In the genomic region with DNA sequence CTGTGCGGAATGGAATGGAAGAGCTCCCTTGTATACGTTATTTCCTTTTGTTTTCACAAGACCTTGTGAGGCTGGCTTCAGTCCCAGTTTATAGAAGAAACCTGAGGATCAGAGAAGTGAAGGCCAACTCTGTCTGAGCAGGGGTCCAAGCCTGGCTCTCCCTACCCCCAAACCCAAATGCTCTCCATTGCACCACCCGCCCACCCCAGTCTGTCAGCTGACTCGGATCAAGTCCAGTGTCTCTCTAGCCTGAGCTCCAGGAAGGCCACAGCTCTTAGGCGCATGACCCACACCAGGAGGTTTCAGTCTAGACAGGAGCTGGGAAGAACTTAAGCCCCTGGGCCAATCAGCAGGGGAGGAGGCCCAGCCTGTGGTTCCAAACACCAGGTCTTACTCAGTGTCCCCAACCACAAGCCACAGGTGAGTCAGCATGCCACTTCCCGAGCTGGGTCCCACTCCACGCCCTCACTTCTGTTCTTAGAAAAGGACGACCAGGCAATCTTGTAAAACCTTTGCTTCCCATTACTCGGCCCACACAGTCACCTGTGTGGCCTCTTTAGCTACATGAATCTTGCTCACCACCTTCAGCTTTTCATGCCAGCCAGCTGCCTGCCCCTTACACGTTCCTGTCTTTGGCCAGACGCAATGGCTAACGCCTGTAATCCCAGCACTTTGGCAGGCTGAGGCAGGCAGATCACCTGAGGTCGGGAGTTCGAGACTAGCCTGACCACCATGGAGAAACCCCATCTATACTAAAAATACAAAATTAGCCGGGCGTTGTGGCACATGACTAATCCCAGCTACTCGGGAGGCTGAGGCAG, we compare ENCODE assay signal across 9 cellular contexts. TPM values are rescaled to one million over a fixed set of nuclear protein-coding genes. Genes with fewer than 3 reads are reported as not detected.
DNase-seq lines count a peak whose midpoint lies in the region; TF ChIP-seq lines count a peak whose summit lies in the region.
"Had no signal": no experiment of that assay in that cellular context is flagged by ENCODE, and none has a peak within 500 bp of the region (broad histone marks: within the 10 kb centered on the region; RNA-seq: fewer than 3 reads in every experiment).

No MANE protein-coding gene starts in this region.

- no peak overlapping the region for H3K9ac ChIP-seq in OCI-LY1 (ENCODE audit: low read length)

- no peaks in the 10 kb centered on the region for H3F3A ChIP-seq in OCI-LY1 (ENCODE audit: insufficient read depth, low read length)

- TF ChIP-seq CTCF in HFFc6 (IDR thresholded peaks at IDR 0.05) (no peak), OCI-LY1 (IDR thresholded peaks at IDR 0.05; ENCODE audit: low read length) (no peak)

- H3K4me2 ChIP-seq in OCI-LY1 (ENCODE audit: low read length): no peak overlapping the region

- peaks cover 52% of the 10 kb centered on the region for H3K4me1 Mint-ChIP-seq in HFFc6 (ENCODE audit: low read depth)

- no peaks in the 10 kb centered on the region for H3K9me2 ChIP-seq in OCI-LY1 (ENCODE audit: low read depth, low read length)

- H3K9me3 ChIP-seq in OCI-LY1 (ENCODE audit: low read length): no peaks in the 10 kb centered on the region

- peaks cover 17% of the 10 kb centered on the region for H3K36me3 Mint-ChIP-seq in HFFc6 (ENCODE audit: low read depth)

- no peak overlapping the region for H3K4me3 ChIP-seq in OCI-LY1 (ENCODE audit: low read depth, low read length, poor library complexity, severe bottlenecking)

- peak overlapping the region; percentile 45 for H3K27ac Mint-ChIP-seq in HFFc6

- H3K27me3 ChIP-seq in OCI-LY1 (ENCODE audit: insufficient read depth, low read length): no peaks in the 10 kb centered on the region

- H3K27me3 Mint-ChIP-seq in HFFc6 (ENCODE audit: insufficient read depth): no peaks in the 10 kb centered on the region; the same call in 1 of the 2 replicates

- no peaks in the 10 kb centered on the region for H3K79me2 ChIP-seq in OCI-LY1 (ENCODE audit: insufficient read depth, low read length)

- H3K27ac ChIP-seq in OCI-LY1 (ENCODE audit: low read depth, low read length, poor library complexity, severe bottlenecking): peak overlapping the region; percentile 81

- peaks cover 82% of the 10 kb centered on the region for H3K4me1 ChIP-seq in OCI-LY1 (ENCODE audit: insufficient read depth, low read length, severe bottlenecking)

- DNase-seq in EH (ENCODE audit: low read depth) (peak; percentile 72), HFFc6 (peak; percentile 70), glomerular visceral epithelial cell (ENCODE audit: extremely low spot score) (peak; percentile 98), iPS-NIHi11 (ENCODE audit: low spot score) (no peak), NCI-H748 (lab: John Stamatoyannopoulos, UW; ENCODE audit: unreplicated experiment) (no peak)
- DNase-seq in activated T-cell treated with anti-CD3 and anti-CD28 coated beads, Interleukin-2, amount 50 U/mL, for 48 hours: peak; percentile 97 to 98
- DNase-seq in stimulated activated CD4-positive, alpha-beta T cell treated with anti-CD3 and anti-CD28 coated beads, Interleukin-2, amount 100 ng/mL, for 4 hours (ENCODE audit: low read depth): peak; percentile 93

- no peak overlapping the region for H2AFZ ChIP-seq in OCI-LY1 (ENCODE audit: low read length)

- peak overlapping the region; percentile 32; the same call in 1 of the 2 replicates for H3K4me3 Mint-ChIP-seq in HFFc6

- H4K20me1 ChIP-seq in OCI-LY1 (ENCODE audit: insufficient read depth, low read length): no peaks in the 10 kb centered on the region

- H3K9me3 Mint-ChIP-seq in HFFc6: no peaks in the 10 kb centered on the region

- no peaks in the 10 kb centered on the region for H3K36me3 ChIP-seq in OCI-LY1 (ENCODE audit: insufficient read depth, low read length)

RNA-seq across cellular contexts. Expression of a gene that starts 27.8 kb away (rescaled TPM):
- 10 to 100 TPM; 29.1 to 43.8 (median 32.6) TPM for total RNA-seq in HFFc6 (2021; fragmentation: NEBNext Ultra II Directional; extraction: Animal tissue kit (Norgen Biotek cat#: 25700))

RNA-seq across cellular contexts. Expression of a gene that starts 30.2 kb away (rescaled TPM):
- total RNA-seq in HFFc6 (2021; fragmentation: NEBNext Ultra II Directional; extraction: Animal tissue kit (Norgen Biotek cat#: 25700)): 10 to 100 TPM; 44.7 to 61.4 (median 56.8) TPM

RNA-seq across cellular contexts. Expression of a gene that starts 44.1 kb away (rescaled TPM):
- 1 to 10 TPM; 4.2 to 5.5 (median 4.9) TPM for total RNA-seq in HFFc6 (2021; fragmentation: NEBNext Ultra II Directional; extraction: Animal tissue kit (Norgen Biotek cat#: 25700))

RNA-seq across cellular contexts. Expression of a gene that starts 57.1 kb away (rescaled TPM):
- not detected for total RNA-seq in HFFc6 (2021; fragmentation: NEBNext Ultra II Directional; extraction: Animal tissue kit (Norgen Biotek cat#: 25700))
- total RNA-seq: subcutaneous adipose tissue had no signal

Comparison
In these comparisons a context has a peak if more than half of its experiments do, and no peak if none do; other contexts are left out.
1. DNase-seq: peak in EH (single experiment), HFFc6 (single experiment), activated T-cell treated with anti-CD3 and anti-CD28 coated beads, Interleukin-2, amount 50 U/mL, for 48 hours (2 of 2), glomerular visceral epithelial cell (single experiment) and stimulated activated CD4-positive, alpha-beta T cell treated with anti-CD3 and anti-CD28 coated beads, Interleukin-2, amount 100 ng/mL, for 4 hours (single experiment); none in iPS-NIHi11 (single experiment) and NCI-H748 (single experiment).